In the genomic region with DNA sequence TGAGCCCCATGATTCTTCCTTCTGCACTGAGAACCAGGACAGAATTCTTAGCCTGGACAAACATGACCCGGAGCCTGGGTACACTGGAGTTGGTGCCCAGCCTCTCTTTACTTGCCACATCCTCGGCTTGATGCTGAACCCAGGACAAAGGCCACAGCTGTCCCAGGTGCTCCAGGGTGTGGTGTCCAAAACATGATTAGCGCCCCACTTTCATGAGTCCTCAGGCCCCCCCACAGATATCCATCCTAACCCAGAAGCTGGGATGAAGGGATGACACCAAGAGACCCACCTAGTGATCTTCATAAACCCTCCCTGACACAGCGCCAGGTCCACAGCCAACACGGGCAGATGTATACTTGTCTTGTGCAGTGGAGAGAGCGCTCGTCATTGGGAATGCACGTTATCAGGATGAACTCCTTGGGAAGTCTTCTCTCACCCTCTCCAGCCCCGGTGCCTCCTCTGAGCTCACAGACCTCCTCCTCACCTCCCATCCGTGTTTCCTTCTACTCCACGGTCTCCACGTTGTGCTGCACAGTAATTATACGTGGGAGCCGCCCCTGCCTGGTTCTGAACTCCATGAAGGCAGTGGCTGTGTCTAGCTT, we compare ENCODE assay signal across 1 cellular context.
TF ChIP-seq lines count a peak whose summit lies in the region.

No MANE protein-coding gene starts in this region.

TF ChIP-seq in HepG2, 621 proteins besides CTCF, POLR2A, EP300 and RAD21:
- TF ChIP-seq ATAD3A (CRISPR knock-in tag; IDR thresholded peaks at IDR 0.05) (no peak), SP4 (CRISPR knock-in tag; IDR thresholded peaks at IDR 0.05) (no peak), TEAD2 (CRISPR knock-in tag; IDR thresholded peaks at IDR 0.05) (no peak), ZZZ3 (CRISPR knock-in tag; IDR thresholded peaks at IDR 0.05; ENCODE audit: borderline replicate concordance) (no peak), HOXA9 (CRISPR knock-in tag; IDR thresholded peaks at IDR 0.05; ENCODE audit: borderline replicate concordance) (no peak), BCL6 (CRISPR knock-in tag; IDR thresholded peaks at IDR 0.05) (no peak), MEIS1 (CRISPR knock-in tag; IDR thresholded peaks at IDR 0.05; ENCODE audit: borderline replicate concordance) (no peak), ZNF326 (CRISPR knock-in tag; IDR thresholded peaks at IDR 0.05; ENCODE audit: borderline replicate concordance) (no peak), TARDBP (CRISPR knock-in tag; IDR thresholded peaks at IDR 0.05) (no peak), FOXK2 (IDR thresholded peaks at IDR 0.05) (no peak), ZNF557 (CRISPR knock-in tag; IDR thresholded peaks at IDR 0.05) (no peak), ZNF7 (CRISPR knock-in tag; IDR thresholded peaks at IDR 0.05) (no peak), ZNF460 (CRISPR knock-in tag; IDR thresholded peaks at IDR 0.05; ENCODE audit: borderline replicate concordance) (no peak)
- TF ChIP-seq, protein P1, sequence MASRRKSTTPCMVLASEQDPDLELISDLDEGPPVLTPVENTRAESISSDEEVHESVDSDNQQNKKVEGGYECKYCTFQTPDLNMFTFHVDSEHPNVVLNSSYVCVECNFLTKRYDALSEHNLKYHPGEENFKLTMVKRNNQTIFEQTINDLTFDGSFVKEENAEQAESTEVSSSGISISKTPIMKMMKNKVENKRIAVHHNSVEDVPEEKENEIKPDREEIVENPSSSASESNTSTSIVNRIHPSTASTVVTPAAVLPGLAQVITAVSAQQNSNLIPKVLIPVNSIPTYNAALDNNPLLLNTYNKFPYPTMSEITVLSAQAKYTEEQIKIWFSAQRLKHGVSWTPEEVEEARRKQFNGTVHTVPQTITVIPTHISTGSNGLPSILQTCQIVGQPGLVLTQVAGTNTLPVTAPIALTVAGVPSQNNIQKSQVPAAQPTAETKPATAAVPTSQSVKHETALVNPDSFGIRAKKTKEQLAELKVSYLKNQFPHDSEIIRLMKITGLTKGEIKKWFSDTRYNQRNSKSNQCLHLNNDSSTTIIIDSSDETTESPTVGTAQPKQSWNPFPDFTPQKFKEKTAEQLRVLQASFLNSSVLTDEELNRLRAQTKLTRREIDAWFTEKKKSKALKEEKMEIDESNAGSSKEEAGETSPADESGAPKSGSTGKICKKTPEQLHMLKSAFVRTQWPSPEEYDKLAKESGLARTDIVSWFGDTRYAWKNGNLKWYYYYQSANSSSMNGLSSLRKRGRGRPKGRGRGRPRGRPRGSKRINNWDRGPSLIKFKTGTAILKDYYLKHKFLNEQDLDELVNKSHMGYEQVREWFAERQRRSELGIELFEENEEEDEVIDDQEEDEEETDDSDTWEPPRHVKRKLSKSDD (CRISPR knock-in tag; IDR thresholded peaks at IDR 0.05; ENCODE audit: low read depth), result no peak
- TF ChIP-seq, protein P2, sequence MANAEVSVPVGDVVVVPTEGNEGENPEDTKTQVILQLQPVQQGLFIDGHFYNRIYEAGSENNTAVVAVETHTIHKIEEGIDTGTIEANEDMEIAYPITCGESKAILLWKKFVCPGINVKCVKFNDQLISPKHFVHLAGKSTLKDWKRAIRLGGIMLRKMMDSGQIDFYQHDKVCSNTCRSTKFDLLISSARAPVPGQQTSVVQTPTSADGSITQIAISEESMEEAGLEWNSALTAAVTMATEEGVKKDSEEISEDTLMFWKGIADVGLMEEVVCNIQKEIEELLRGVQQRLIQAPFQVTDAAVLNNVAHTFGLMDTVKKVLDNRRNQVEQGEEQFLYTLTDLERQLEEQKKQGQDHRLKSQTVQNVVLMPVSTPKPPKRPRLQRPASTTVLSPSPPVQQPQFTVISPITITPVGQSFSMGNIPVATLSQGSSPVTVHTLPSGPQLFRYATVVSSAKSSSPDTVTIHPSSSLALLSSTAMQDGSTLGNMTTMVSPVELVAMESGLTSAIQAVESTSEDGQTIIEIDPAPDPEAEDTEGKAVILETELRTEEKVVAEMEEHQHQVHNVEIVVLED (CRISPR knock-in tag; IDR thresholded peaks at IDR 0.05; ENCODE audit: borderline replicate concordance), result no peak
- TF ChIP-seq, protein P3, sequence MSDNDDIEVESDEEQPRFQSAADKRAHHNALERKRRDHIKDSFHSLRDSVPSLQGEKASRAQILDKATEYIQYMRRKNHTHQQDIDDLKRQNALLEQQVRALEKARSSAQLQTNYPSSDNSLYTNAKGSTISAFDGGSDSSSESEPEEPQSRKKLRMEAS (IDR thresholded peaks at IDR 0.05), result no peak
- TF ChIP-seq, protein P4, sequence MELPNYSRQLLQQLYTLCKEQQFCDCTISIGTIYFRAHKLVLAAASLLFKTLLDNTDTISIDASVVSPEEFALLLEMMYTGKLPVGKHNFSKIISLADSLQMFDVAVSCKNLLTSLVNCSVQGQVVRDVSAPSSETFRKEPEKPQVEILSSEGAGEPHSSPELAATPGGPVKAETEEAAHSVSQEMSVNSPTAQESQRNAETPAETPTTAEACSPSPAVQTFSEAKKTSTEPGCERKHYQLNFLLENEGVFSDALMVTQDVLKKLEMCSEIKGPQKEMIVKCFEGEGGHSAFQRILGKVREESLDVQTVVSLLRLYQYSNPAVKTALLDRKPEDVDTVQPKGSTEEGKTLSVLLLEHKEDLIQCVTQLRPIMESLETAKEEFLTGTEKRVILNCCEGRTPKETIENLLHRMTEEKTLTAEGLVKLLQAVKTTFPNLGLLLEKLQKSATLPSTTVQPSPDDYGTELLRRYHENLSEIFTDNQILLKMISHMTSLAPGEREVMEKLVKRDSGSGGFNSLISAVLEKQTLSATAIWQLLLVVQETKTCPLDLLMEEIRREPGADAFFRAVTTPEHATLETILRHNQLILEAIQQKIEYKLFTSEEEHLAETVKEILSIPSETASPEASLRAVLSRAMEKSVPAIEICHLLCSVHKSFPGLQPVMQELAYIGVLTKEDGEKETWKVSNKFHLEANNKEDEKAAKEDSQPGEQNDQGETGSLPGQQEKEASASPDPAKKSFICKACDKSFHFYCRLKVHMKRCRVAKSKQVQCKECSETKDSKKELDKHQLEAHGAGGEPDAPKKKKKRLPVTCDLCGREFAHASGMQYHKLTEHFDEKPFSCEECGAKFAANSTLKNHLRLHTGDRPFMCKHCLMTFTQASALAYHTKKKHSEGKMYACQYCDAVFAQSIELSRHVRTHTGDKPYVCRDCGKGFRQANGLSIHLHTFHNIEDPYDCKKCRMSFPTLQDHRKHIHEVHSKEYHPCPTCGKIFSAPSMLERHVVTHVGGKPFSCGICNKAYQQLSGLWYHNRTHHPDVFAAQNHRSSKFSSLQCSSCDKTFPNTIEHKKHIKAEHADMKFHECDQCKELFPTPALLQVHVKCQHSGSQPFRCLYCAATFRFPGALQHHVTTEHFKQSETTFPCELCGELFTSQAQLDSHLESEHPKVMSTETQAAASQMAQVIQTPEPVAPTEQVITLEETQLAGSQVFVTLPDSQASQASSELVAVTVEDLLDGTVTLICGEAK (IDR thresholded peaks at IDR 0.05), result no peak
- TF ChIP-seq, protein P4 (CRISPR knock-in tag; IDR thresholded peaks at IDR 0.05), result no peak
